19 cellular contexts compared by ENCODE assay signal in genomic region chr17:17954079-17954478, GRCh38. TPM values are rescaled to one million over a fixed set of nuclear protein-coding genes. Genes with fewer than 3 reads are reported as not detected.
DNase-seq lines count a peak whose midpoint lies in the region; ATAC-seq and TF ChIP-seq lines count a peak whose summit lies in the region.
"Had no signal": no experiment of that assay in that cellular context is flagged by ENCODE, and none has a peak within 500 bp of the region (broad histone marks: within the 10 kb centered on the region; RNA-seq: fewer than 3 reads in every experiment).

No MANE protein-coding gene starts in this region.

- peaks cover 14% of the 10 kb centered on the region for H3K36me3 Mint-ChIP-seq in T-helper 1 cell treated with Interleukin-12 subunit alpha and Interleukin-12 subunit beta and Interleukin-4 antibody, amounts not matched to agents 30 μg/mL and 1 μg/mL, for 36 hours (ENCODE audit: low read depth)
- peaks cover 28% of the 10 kb centered on the region for H3K36me3 Mint-ChIP-seq in HFFc6 (ENCODE audit: low read depth)
- H3K36me3 Mint-ChIP-seq in central memory CD8-positive, alpha-beta T cell (ENCODE audit: insufficient read depth): no peaks in the 10 kb centered on the region
- H3K36me3 Mint-ChIP-seq in osteocyte (ENCODE audit: unreplicated experiment): peaks cover 12% of the 10 kb centered on the region

- H3K4me3 Mint-ChIP-seq in T-helper 1 cell treated with Interleukin-12 subunit alpha and Interleukin-12 subunit beta and Interleukin-4 antibody, amounts not matched to agents 30 μg/mL and 1 μg/mL, for 36 hours: no peak overlapping the region
- H3K4me3 Mint-ChIP-seq in HFFc6: no peak overlapping the region
- no peak overlapping the region for H3K4me3 Mint-ChIP-seq in central memory CD8-positive, alpha-beta T cell
- H3K4me3 Mint-ChIP-seq in osteocyte (ENCODE audit: unreplicated experiment): no peak overlapping the region
- H3K4me3 Mint-ChIP-seq: CD14-positive monocyte had no signal

- H3K27me3 Mint-ChIP-seq in T-helper 1 cell treated with Interleukin-12 subunit alpha and Interleukin-12 subunit beta and Interleukin-4 antibody, amounts not matched to agents 30 μg/mL and 1 μg/mL, for 36 hours (ENCODE audit: low read depth): no peaks in the 10 kb centered on the region
- H3K27me3 Mint-ChIP-seq in HFFc6 (ENCODE audit: insufficient read depth) (no peaks in the 10 kb centered on the region), osteocyte (ENCODE audit: unreplicated experiment) (no peaks in the 10 kb centered on the region)
- H3K27me3 Mint-ChIP-seq in central memory CD8-positive, alpha-beta T cell: no peaks in the 10 kb centered on the region

- DNase-seq in T-helper 1 cell (no peak), HFFc6 (no peak), osteocyte (ENCODE audit: extremely low spot score, unreplicated experiment) (no peak), Ammon's horn (ENCODE audit: low spot score) (no peak)
- no peak for DNase-seq in central memory CD8-positive, alpha-beta T cell (ENCODE audit: low spot score in 2 of 2)
- DNase-seq: BE2C, IMR-90, NCI-H1092, NCI-H1417 treated with DMSO at 0.1 percent for 48 hours, NCI-H1694 treated with DMSO at 0.1 percent for 48 hours, NCI-H2081 treated with DMSO at 0.1 percent for 48 hours, NCI-H2171, NCI-H226, NCI-H510A, NCI-H69, SHP77 had no signal

- H3K4me1 Mint-ChIP-seq in T-helper 1 cell treated with Interleukin-12 subunit alpha and Interleukin-12 subunit beta and Interleukin-4 antibody, amounts not matched to agents 30 μg/mL and 1 μg/mL, for 36 hours (ENCODE audit: low read depth): peaks cover 25% of the 10 kb centered on the region
- peaks cover 80% of the 10 kb centered on the region for H3K4me1 Mint-ChIP-seq in HFFc6 (ENCODE audit: low read depth)
- H3K4me1 Mint-ChIP-seq in central memory CD8-positive, alpha-beta T cell: peaks cover 40% of the 10 kb centered on the region
- H3K4me1 Mint-ChIP-seq in osteocyte (ENCODE audit: unreplicated experiment): peaks cover 47% of the 10 kb centered on the region

- peak overlapping the region; percentile 43 for H3K27ac Mint-ChIP-seq in T-helper 1 cell treated with Interleukin-12 subunit alpha and Interleukin-12 subunit beta and Interleukin-4 antibody, amounts not matched to agents 30 μg/mL and 1 μg/mL, for 36 hours
- H3K27ac Mint-ChIP-seq in HFFc6 (peak overlapping the region; percentile 65; the same call in 1 of the 2 replicates), osteocyte (ENCODE audit: unreplicated experiment) (peak overlapping the region; percentile 86)
- peak overlapping the region; percentile 9 for H3K27ac Mint-ChIP-seq in central memory CD8-positive, alpha-beta T cell (ENCODE audit: low read depth)

- ATAC-seq in central memory CD8-positive, alpha-beta T cell (replicated peaks; ENCODE audit: extremely low read depth, poor library complexity, severe bottlenecking): no peak
- no peak for ATAC-seq in HG03135 (IDR thresholded peaks at IDR 0.05; ENCODE audit: unreplicated experiment)

- no peak for TF ChIP-seq CTCF in HFFc6 (IDR thresholded peaks at IDR 0.05)
- TF ChIP-seq CTCF in osteocyte (IDR thresholded peaks at IDR 0.05): no peak

- H3K9me3 Mint-ChIP-seq in T-helper 1 cell treated with Interleukin-12 subunit alpha and Interleukin-12 subunit beta and Interleukin-4 antibody, amounts not matched to agents 30 μg/mL and 1 μg/mL, for 36 hours: no peaks in the 10 kb centered on the region
- H3K9me3 Mint-ChIP-seq in HFFc6 (peaks cover 5% of the 10 kb centered on the region; the same call in 1 of the 2 replicates), osteocyte (ENCODE audit: unreplicated experiment) (no peaks in the 10 kb centered on the region)
- H3K9me3 Mint-ChIP-seq in central memory CD8-positive, alpha-beta T cell: no peaks in the 10 kb centered on the region

RNA-seq across cellular contexts. Expression of gene TOM1L2, which starts 18.1 kb away (rescaled TPM):
- 100 to 1,000 TPM in 4 of 6 experiments, 10 to 100 TPM in 2; 92.1 to 144 (median 101) TPM for total RNA-seq in HFFc6 (2021; fragmentation: NEBNext Ultra II Directional; extraction: Animal tissue kit (Norgen Biotek cat#: 25700))
- total RNA-seq in osteocyte: 69.7 and 69.8 TPM in 2 replicates

RNA-seq across cellular contexts. Expression of gene DRC3, which starts 18.6 kb away (rescaled TPM):
- total RNA-seq in HFFc6 (2021; fragmentation: NEBNext Ultra II Directional; extraction: Animal tissue kit (Norgen Biotek cat#: 25700)): under 1 TPM; 0.37 to 0.73 (median 0.61) TPM
- 2.1 and 2.9 TPM in 2 replicates for total RNA-seq in osteocyte

Comparison
In these comparisons a context has a peak if more than half of its experiments do, and no peak if none do; other contexts are left out.
1. H3K27ac Mint-ChIP-seq: peak in every context shown above with its lines; median percentile 86 in osteocyte; 65 in HFFc6; 43 in T-helper 1 cell treated with Interleukin-12 subunit alpha and Interleukin-12 subunit beta and Interleukin-4 antibody, amounts not matched to agents 30 μg/mL and 1 μg/mL, for 36 hours; 9 in central memory CD8-positive, alpha-beta T cell.